In genomic region chr19:18280247-18281081, GRCh38 we compare ENCODE assay signal across 8 cellular contexts. TPM values are rescaled to one million over a fixed set of nuclear protein-coding genes. Genes with fewer than 3 reads are reported as not detected.
DNase-seq lines count a peak whose midpoint lies in the region; ATAC-seq and TF ChIP-seq lines count a peak whose summit lies in the region.

No MANE protein-coding gene starts in this region.

- peak; percentile 26 for ATAC-seq in RWPE2 (ENCODE audit: low read depth)
- peak; percentile 3 for ATAC-seq in thoracic aorta (ENCODE audit: insufficient number of reproducible peaks, low FRiP score, low read depth)

- no peak overlapping the region for H2AFZ ChIP-seq in neuron (ENCODE audit: low read depth, low read length)

- H3K9me3 ChIP-seq in RWPE2 (ENCODE audit: severe bottlenecking) (no peaks in the 10 kb centered on the region), neuron (ENCODE audit: low read length) (no peaks in the 10 kb centered on the region), thoracic aorta (no peaks in the 10 kb centered on the region)

- peak overlapping the region; percentile 79 for H3K4me3 ChIP-seq in Jurkat, Clone E6-1 (ENCODE audit: low read length)
- peak overlapping the region; percentile 93 for H3K4me3 ChIP-seq in RWPE2 (ENCODE audit: severe bottlenecking)
- H3K4me3 ChIP-seq in neuron (ENCODE audit: low read length), result peak overlapping the region; percentile 88
- H3K4me3 ChIP-seq in thoracic aorta, result peak overlapping the region; percentile 86

- H3K4me1 ChIP-seq in RWPE2 (ENCODE audit: insufficient read depth, poor library complexity, severe bottlenecking), result peaks cover 9% of the 10 kb centered on the region
- peaks cover 23% of the 10 kb centered on the region for H3K4me1 ChIP-seq in neuron (ENCODE audit: insufficient read depth, low read length)
- peaks cover 37 to 52% of the 10 kb centered on the region in 2 donors for H3K4me1 ChIP-seq in thoracic aorta (ENCODE audit: control insufficient read depth in 1 of 2, low read depth in 2 of 2)

- DNase-seq in AG09319 (ENCODE audit: extremely low read depth, low read depth), result peak; percentile 59
- DNase-seq in Jurkat, Clone E6-1 (ENCODE audit: low read depth, low spot score), result peak; percentile 78
- DNase-seq in RWPE2 (ENCODE audit: low spot score), result no peak
- DNase-seq in activated naive CD4-positive, alpha-beta T cell treated with Interleukin-2 at 50 U/mL for 16 hours, result peak; percentile 80
- DNase-seq in foreskin melanocyte, result peak; percentile 50
- DNase-seq in thoracic aorta (ENCODE audit: low spot score), result no peak

- peaks cover 10% of the 10 kb centered on the region for H3K36me3 ChIP-seq in RWPE2 (ENCODE audit: low read depth)
- peaks cover 15% of the 10 kb centered on the region for H3K36me3 ChIP-seq in neuron (ENCODE audit: insufficient read depth, low read length)
- H3K36me3 ChIP-seq in thoracic aorta, result peaks cover 18% of the 10 kb centered on the region

- H3K27me3 ChIP-seq in RWPE2 (ENCODE audit: insufficient read depth, poor library complexity, severe bottlenecking) (no peaks in the 10 kb centered on the region), neuron (ENCODE audit: insufficient read depth, low read length) (no peaks in the 10 kb centered on the region), thoracic aorta (replicated peaks; ENCODE audit: insufficient read depth) (no peaks in the 10 kb centered on the region)

- TF ChIP-seq POLR2A in GM18951 (IDR thresholded peaks at IDR 0.05; ENCODE audit: extremely low read depth, insufficient read depth, insufficient read length), result peak; percentile 82

- H3K27ac ChIP-seq in RWPE2 (ENCODE audit: poor library complexity, severe bottlenecking) (peak overlapping the region; percentile 95), thoracic aorta (peak overlapping the region; percentile 99 to 100)

- TF ChIP-seq CTCF in AG09319 (IDR thresholded peaks at IDR 0.05; ENCODE audit: low read depth, low read length) (no peak), RWPE2 (IDR thresholded peaks at IDR 0.05; ENCODE audit: poor library complexity, severe bottlenecking) (no peak), thoracic aorta (IDR thresholded peaks at IDR 0.05) (no peak)

- in situ Hi-C loops in GM18951 (cut with MboI; ENCODE audit: low sequenced_read_pairs, unreplicated experiment), result no loop called here

RNA-seq across cellular contexts. Expression of gene JUND, which starts 1.0 kb away (rescaled TPM):
- polyA plus RNA-seq in Jurkat, Clone E6-1 (2012; ENCODE audit: insufficient read depth, insufficient read length), result 45.1 TPM
- 100 to 1,000 TPM; 643 to 922 TPM for total RNA-seq in thoracic aorta

RNA-seq across cellular contexts. Expression of gene IQCN, which starts 6.2 kb away (rescaled TPM):
- 0.70 TPM for polyA plus RNA-seq in Jurkat, Clone E6-1 (2012; ENCODE audit: insufficient read depth, insufficient read length)
- total RNA-seq in thoracic aorta, result 10 to 100 TPM in 1 of 2 donors, 1 to 10 TPM in 1; 8.7 to 29.2 TPM

RNA-seq across cellular contexts. Expression of gene LSM4, which starts 42.4 kb away (rescaled TPM):
- polyA plus RNA-seq in Jurkat, Clone E6-1 (2012; ENCODE audit: insufficient read depth, insufficient read length), result 353 TPM
- total RNA-seq in thoracic aorta, result 10 to 100 TPM; 74.8 to 90.2 TPM

RNA-seq across cellular contexts. Expression of gene PDE4C, which starts 54.2 kb away (rescaled TPM):
- polyA plus RNA-seq in Jurkat, Clone E6-1 (2012; ENCODE audit: insufficient read depth, insufficient read length), result not detected
- under 1 TPM; 0.41 to 0.42 TPM for total RNA-seq in thoracic aorta

RNA-seq across cellular contexts. Expression of gene PGPEP1, which starts 59.9 kb away (rescaled TPM):
- 7.1 TPM for polyA plus RNA-seq in Jurkat, Clone E6-1 (2012; ENCODE audit: insufficient read depth, insufficient read length)
- 10 to 100 TPM; 23.7 TPM for total RNA-seq in thoracic aorta

Comparison
In these comparisons a context has a peak if more than half of its experiments do, and no peak if none do; other contexts are left out.
1. DNase-seq: peak in AG09319 (single experiment), Jurkat, Clone E6-1 (single experiment), activated naive CD4-positive, alpha-beta T cell treated with Interleukin-2 at 50 U/mL for 16 hours (single experiment) and foreskin melanocyte (single experiment); none in RWPE2 (single experiment) and thoracic aorta (single experiment).
2. Peak in every context shown above with its lines, with median percentiles within 50 percentile points of each other: H3K4me3 ChIP-seq.